In the genomic region with DNA sequence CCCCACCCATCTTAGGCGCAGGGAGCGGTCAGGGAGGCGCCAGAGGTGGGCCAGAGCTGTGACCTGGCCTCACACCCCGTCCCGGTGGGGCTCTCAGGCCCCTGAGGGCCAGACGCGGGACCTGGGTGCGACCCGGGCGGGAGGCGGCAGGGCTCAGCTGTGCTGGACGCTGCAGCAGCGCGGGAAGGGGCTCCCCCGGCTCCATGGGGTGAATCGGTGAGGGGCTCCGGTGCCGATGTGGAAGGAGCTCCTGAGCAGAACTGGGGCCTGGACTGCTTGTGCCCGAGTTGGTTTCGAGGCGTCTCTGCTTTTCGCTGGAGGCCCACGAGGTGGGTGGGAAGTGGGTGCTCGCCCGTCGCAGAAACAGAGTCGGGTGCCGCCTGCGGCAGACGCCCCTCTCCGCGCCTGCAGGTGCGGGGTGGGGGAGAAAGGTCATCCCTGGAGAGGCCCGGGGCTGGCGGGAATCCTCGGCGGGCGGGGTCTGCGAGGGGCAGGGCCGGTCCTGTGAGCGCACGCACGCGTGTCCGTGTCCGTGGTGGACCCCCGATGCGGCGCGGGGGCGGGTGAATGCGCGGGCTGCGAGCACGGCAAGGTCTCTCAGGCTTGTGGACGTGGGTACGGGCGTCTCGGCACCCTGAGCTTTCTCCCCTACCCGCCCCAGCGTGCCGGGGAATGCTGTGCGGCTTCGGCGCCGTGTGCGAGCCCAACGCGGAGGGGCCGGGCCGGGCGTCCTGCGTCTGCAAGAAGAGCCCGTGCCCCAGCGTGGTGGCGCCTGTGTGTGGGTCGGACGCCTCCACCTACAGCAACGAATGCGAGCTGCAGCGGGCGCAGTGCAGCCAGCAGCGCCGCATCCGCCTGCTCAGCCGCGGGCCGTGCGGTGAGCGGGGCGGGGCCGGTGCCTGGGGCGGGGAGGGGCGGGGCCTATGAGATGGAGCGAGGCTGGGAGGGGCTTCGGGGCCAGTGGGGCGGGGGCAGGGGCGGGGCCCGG, we compare ENCODE assay signal across 8 cellular contexts.
DNase-seq lines count a peak whose midpoint lies in the region; ATAC-seq, FAIRE-seq and TF ChIP-seq lines count a peak whose summit lies in the region.

No MANE protein-coding gene starts in this region.

- peaks cover 17 to 46% of the 10 kb centered on the region in 2 donors for H3K27me3 Mint-ChIP-seq in effector memory CD8-positive, alpha-beta T cell

- H3K9me3 Mint-ChIP-seq in effector memory CD8-positive, alpha-beta T cell = peaks cover 0 to 5% of the 10 kb centered on the region in 2 donors

- DNase-seq in AG10803 (ENCODE audit: low read depth) = peak; percentile 80
- DNase-seq in GM19239 (ENCODE audit: insufficient read length, low spot score) = peak; percentile 100
- DNase-seq in NCI-H2196 treated with DMSO at 0.1 percent for 48 hours (lab: John Stamatoyannopoulos, UW; ENCODE audit: unreplicated experiment) = peak; percentile 49
- peak; percentile 60 for DNase-seq in activated CD8-positive, alpha-beta memory T cell treated with anti-CD3 and anti-CD28 coated beads, Interleukin-2, amount 50 U/mL, for 1 hour (ENCODE audit: extremely low read depth)
- DNase-seq in effector memory CD8-positive, alpha-beta T cell = peak; percentile 66 to 76 (median 68)
- DNase-seq in midbrain (lab: John Stamatoyannopoulos, UW) = peak; percentile 78
- DNase-seq in stimulated activated CD8-positive, alpha-beta memory T cell treated with anti-CD3 and anti-CD28 coated beads, Interleukin-4, amount 100 ng/mL, for 1 hour (ENCODE audit: low read depth in 2 of 2, low spot score in 1 of 2) = peak; percentile 55 to 61
- no peak for DNase-seq in HK-2 (ENCODE audit: unreplicated experiment)

- TF ChIP-seq CTCF in AG10803 (conservative IDR thresholded peaks at IDR 0.05; ENCODE audit: low read length) = no peak; the same call in 1 of the 2 replicates

- H3K27ac Mint-ChIP-seq in effector memory CD8-positive, alpha-beta T cell = peak overlapping the region in 1 of 2 donors; percentile 82

- peaks cover 11% of the 10 kb centered on the region for H3K36me3 Mint-ChIP-seq in effector memory CD8-positive, alpha-beta T cell (ENCODE audit: insufficient read depth)

- ATAC-seq in effector memory CD8-positive, alpha-beta T cell (replicated peaks) = peak; percentile 97

- peak overlapping the region; percentile 46 for H3K4me3 ChIP-seq in AG10803 (ENCODE audit: low read length)

- H3K4me3 Mint-ChIP-seq in effector memory CD8-positive, alpha-beta T cell = peak overlapping the region; percentile 74 to 75

- H3K4me1 Mint-ChIP-seq in effector memory CD8-positive, alpha-beta T cell (ENCODE audit: low read depth in 2 of 2) = peaks cover 17 to 18% of the 10 kb centered on the region in 2 donors

- peak; percentile 86 for FAIRE-seq in GM19239 (lab: Jason Lieb, UNC)
